Comparison of ENCODE assay signal across 1 cellular context in genomic region chr19:2703077-2703437, GRCh38.
TF ChIP-seq lines count a peak whose summit lies in the region.

No MANE protein-coding gene starts in this region.

TF ChIP-seq in H1, 55 proteins besides CTCF, POLR2A, EP300 and RAD21:
- TF ChIP-seq, protein P1, sequence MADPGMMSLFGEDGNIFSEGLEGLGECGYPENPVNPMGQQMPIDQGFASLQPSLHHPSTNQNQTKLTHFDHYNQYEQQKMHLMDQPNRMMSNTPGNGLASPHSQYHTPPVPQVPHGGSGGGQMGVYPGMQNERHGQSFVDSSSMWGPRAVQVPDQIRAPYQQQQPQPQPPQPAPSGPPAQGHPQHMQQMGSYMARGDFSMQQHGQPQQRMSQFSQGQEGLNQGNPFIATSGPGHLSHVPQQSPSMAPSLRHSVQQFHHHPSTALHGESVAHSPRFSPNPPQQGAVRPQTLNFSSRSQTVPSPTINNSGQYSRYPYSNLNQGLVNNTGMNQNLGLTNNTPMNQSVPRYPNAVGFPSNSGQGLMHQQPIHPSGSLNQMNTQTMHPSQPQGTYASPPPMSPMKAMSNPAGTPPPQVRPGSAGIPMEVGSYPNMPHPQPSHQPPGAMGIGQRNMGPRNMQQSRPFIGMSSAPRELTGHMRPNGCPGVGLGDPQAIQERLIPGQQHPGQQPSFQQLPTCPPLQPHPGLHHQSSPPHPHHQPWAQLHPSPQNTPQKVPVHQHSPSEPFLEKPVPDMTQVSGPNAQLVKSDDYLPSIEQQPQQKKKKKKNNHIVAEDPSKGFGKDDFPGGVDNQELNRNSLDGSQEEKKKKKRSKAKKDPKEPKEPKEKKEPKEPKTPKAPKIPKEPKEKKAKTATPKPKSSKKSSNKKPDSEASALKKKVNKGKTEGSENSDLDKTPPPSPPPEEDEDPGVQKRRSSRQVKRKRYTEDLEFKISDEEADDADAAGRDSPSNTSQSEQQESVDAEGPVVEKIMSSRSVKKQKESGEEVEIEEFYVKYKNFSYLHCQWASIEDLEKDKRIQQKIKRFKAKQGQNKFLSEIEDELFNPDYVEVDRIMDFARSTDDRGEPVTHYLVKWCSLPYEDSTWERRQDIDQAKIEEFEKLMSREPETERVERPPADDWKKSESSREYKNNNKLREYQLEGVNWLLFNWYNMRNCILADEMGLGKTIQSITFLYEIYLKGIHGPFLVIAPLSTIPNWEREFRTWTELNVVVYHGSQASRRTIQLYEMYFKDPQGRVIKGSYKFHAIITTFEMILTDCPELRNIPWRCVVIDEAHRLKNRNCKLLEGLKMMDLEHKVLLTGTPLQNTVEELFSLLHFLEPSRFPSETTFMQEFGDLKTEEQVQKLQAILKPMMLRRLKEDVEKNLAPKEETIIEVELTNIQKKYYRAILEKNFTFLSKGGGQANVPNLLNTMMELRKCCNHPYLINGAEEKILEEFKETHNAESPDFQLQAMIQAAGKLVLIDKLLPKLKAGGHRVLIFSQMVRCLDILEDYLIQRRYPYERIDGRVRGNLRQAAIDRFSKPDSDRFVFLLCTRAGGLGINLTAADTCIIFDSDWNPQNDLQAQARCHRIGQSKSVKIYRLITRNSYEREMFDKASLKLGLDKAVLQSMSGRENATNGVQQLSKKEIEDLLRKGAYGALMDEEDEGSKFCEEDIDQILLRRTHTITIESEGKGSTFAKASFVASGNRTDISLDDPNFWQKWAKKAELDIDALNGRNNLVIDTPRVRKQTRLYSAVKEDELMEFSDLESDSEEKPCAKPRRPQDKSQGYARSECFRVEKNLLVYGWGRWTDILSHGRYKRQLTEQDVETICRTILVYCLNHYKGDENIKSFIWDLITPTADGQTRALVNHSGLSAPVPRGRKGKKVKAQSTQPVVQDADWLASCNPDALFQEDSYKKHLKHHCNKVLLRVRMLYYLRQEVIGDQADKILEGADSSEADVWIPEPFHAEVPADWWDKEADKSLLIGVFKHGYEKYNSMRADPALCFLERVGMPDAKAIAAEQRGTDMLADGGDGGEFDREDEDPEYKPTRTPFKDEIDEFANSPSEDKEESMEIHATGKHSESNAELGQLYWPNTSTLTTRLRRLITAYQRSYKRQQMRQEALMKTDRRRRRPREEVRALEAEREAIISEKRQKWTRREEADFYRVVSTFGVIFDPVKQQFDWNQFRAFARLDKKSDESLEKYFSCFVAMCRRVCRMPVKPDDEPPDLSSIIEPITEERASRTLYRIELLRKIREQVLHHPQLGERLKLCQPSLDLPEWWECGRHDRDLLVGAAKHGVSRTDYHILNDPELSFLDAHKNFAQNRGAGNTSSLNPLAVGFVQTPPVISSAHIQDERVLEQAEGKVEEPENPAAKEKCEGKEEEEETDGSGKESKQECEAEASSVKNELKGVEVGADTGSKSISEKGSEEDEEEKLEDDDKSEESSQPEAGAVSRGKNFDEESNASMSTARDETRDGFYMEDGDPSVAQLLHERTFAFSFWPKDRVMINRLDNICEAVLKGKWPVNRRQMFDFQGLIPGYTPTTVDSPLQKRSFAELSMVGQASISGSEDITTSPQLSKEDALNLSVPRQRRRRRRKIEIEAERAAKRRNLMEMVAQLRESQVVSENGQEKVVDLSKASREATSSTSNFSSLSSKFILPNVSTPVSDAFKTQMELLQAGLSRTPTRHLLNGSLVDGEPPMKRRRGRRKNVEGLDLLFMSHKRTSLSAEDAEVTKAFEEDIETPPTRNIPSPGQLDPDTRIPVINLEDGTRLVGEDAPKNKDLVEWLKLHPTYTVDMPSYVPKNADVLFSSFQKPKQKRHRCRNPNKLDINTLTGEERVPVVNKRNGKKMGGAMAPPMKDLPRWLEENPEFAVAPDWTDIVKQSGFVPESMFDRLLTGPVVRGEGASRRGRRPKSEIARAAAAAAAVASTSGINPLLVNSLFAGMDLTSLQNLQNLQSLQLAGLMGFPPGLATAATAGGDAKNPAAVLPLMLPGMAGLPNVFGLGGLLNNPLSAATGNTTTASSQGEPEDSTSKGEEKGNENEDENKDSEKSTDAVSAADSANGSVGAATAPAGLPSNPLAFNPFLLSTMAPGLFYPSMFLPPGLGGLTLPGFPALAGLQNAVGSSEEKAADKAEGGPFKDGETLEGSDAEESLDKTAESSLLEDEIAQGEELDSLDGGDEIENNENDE (IDR thresholded peaks at IDR 0.05; ENCODE audit: insufficient replicate concordance, low read length), result no peak
- TF ChIP-seq SUZ12 (IDR thresholded peaks at IDR 0.05; ENCODE audit: low read length), result no peak
- no peak for TF ChIP-seq RBBP5 (IDR thresholded peaks at IDR 0.05; ENCODE audit: borderline replicate concordance, low read depth, low read length)
- TF ChIP-seq TAF1 (IDR thresholded peaks at IDR 0.05; ENCODE audit: low read depth, low read length), result no peak
- no peak for TF ChIP-seq YY1 (IDR thresholded peaks at IDR 0.05; ENCODE audit: low read depth, low read length)
- no peak for TF ChIP-seq EGR1 (IDR thresholded peaks at IDR 0.05; ENCODE audit: borderline replicate concordance, low read depth, low read length)
- TF ChIP-seq ZNF274 (IDR thresholded peaks at IDR 0.05; ENCODE audit: borderline replicate concordance, extremely low read depth, low read length), result no peak
- no peak for TF ChIP-seq HDAC6 (IDR thresholded peaks at IDR 0.05; ENCODE audit: low read depth, low read length)
- TF ChIP-seq GABPA (IDR thresholded peaks at IDR 0.05; ENCODE audit: borderline replicate concordance, insufficient read depth, low read length), result no peak
- TF ChIP-seq USF2 (IDR thresholded peaks at IDR 0.05; ENCODE audit: low read length), result no peak
- TF ChIP-seq SP2 (IDR thresholded peaks at IDR 0.05; ENCODE audit: low read length), result no peak
- no peak for TF ChIP-seq FOSL1 (IDR thresholded peaks at IDR 0.05; ENCODE audit: insufficient read depth, low read depth, low read length)
- TF ChIP-seq ATF3 (IDR thresholded peaks at IDR 0.05; ENCODE audit: insufficient read depth, low read depth, low read length), result no peak
- TF ChIP-seq CHD1 (IDR thresholded peaks at IDR 0.05; ENCODE audit: low read depth, low read length), result no peak
- no peak for TF ChIP-seq JUND (IDR thresholded peaks at IDR 0.05; ENCODE audit: low read length)
- TF ChIP-seq SAP30 (IDR thresholded peaks at IDR 0.05; ENCODE audit: insufficient read depth, insufficient replicate concordance, low read length), result no peak
- no peak for TF ChIP-seq TBP (IDR thresholded peaks at IDR 0.05; ENCODE audit: low read depth, low read length)
- no peak for TF ChIP-seq ASH2L (IDR thresholded peaks at IDR 0.05; ENCODE audit: low read length)
- no peak for TF ChIP-seq GTF2F1 (IDR thresholded peaks at IDR 0.05; ENCODE audit: borderline replicate concordance, low read depth, low read length)
- TF ChIP-seq TCF12 (IDR thresholded peaks at IDR 0.05; ENCODE audit: low read depth, low read length), result no peak
